ENCODE assay signal across 23 cellular contexts in genomic region chr10:78143576-78143975, GRCh38.
DNase-seq lines count a peak whose midpoint lies in the region; ATAC-seq, FAIRE-seq and TF ChIP-seq lines count a peak whose summit lies in the region.
"Had no signal": no experiment of that assay in that cellular context is flagged by ENCODE, and none has a peak within 500 bp of the region (broad histone marks: within the 10 kb centered on the region; RNA-seq: fewer than 3 reads in every experiment).

No MANE protein-coding gene starts in this region.

- 93% methylated on average over 3 of the region's 3 CpGs for WGBS in mesenchymal stem cell
- 94% methylated on average over 3 of the region's 3 CpGs for WGBS in hepatocyte (ENCODE audit: low lambda C conversion rate, missing lambda C conversion rate)

- H2BK120ac ChIP-seq in mesenchymal stem cell (ENCODE audit: low read depth, low read length): no peak overlapping the region

- H3K4me3 ChIP-seq in bronchial epithelial cell (ENCODE audit: low read depth, low read length) (no peak overlapping the region), mesenchymal stem cell (ENCODE audit: insufficient read depth in 1 of 2, low read depth in 1 of 2, low read length in 2 of 2) (no peak overlapping the region), hepatocyte (no peak overlapping the region)
- H3K4me3 ChIP-seq: BLaER1 treated with 17β-estradiol and CSF1 and Interleukin-3, amounts not matched to agents 10 nM and 100 nM had no signal

- H2AFZ ChIP-seq in mesenchymal stem cell (ENCODE audit: low read depth, low read length): no peak overlapping the region
- H2AFZ ChIP-seq in hepatocyte: no peak overlapping the region

- no peak for ATAC-seq in WTC11
- ATAC-seq in stimulated activated naive CD8-positive, alpha-beta T cell treated with anti-CD3 and anti-CD28 coated beads, Interleukin-15, Interleukin-2, amounts not matched to agents 100 U/mL and 50 U/mL, for 24 hours: no peak
- ATAC-seq: CD8-positive, alpha-beta T cell had no signal

- no peak overlapping the region for H3K14ac ChIP-seq in mesenchymal stem cell (ENCODE audit: low read length in 2 of 2)

- no peak overlapping the region for H3K18ac ChIP-seq in mesenchymal stem cell (ENCODE audit: low read depth in 1 of 2, low read length in 2 of 2)

- CTCF ChIA-PET in WTC11 (lab: Charles Lee): no interaction called here

- H2BK5ac ChIP-seq in mesenchymal stem cell (ENCODE audit: low read depth, low read length, poor library complexity, severe bottlenecking): no peak overlapping the region

- H3K36me3 Mint-ChIP-seq in WTC11: no peaks in the 10 kb centered on the region
- H3K36me3 Mint-ChIP-seq: CD8-positive, alpha-beta T cell had no signal

- H3K9ac ChIP-seq in mesenchymal stem cell (ENCODE audit: low read length): no peak overlapping the region
- H3K9ac ChIP-seq: BLaER1 treated with 17β-estradiol and CSF1 and Interleukin-3, amounts not matched to agents 10 nM and 100 nM had no signal

- H3K27me3 ChIP-seq in bronchial epithelial cell (ENCODE audit: control insufficient read depth, insufficient read depth, low read length) (peaks cover 4% of the 10 kb centered on the region), mesenchymal stem cell (ENCODE audit: control insufficient read depth in 1 of 2, insufficient read depth in 1 of 2, low read length in 2 of 2) (peaks cover 17 to 75% of the 10 kb centered on the region in 2 experiments), hepatocyte (no peaks in the 10 kb centered on the region)
- H3K27me3 ChIP-seq: BLaER1 treated with 17β-estradiol and CSF1 and Interleukin-3, amounts not matched to agents 10 nM and 100 nM had no signal

- H4K20me1 ChIP-seq in hepatocyte (ENCODE audit: insufficient read depth, poor library complexity, severe bottlenecking): no peaks in the 10 kb centered on the region
- H4K20me1 ChIP-seq: BLaER1 treated with 17β-estradiol and CSF1 and Interleukin-3, amounts not matched to agents 10 nM and 100 nM had no signal

- H3K23ac ChIP-seq in mesenchymal stem cell (ENCODE audit: low read length in 2 of 2): no peak overlapping the region

- no peak overlapping the region for H4K91ac ChIP-seq in mesenchymal stem cell (ENCODE audit: low read length)

- H3K4me1 ChIP-seq in mesenchymal stem cell (ENCODE audit: control insufficient read depth, insufficient read depth, low read depth, low read length): no peaks in the 10 kb centered on the region
- peaks cover 8% of the 10 kb centered on the region for H3K4me1 ChIP-seq in hepatocyte (ENCODE audit: insufficient read depth)

- H3K9me3 Mint-ChIP-seq in WTC11: peaks cover 32% of the 10 kb centered on the region
- H3K9me3 Mint-ChIP-seq: CD4-positive, alpha-beta T cell; CD8-positive, alpha-beta T cell had no signal

- no peaks in the 10 kb centered on the region for H3K36me3 ChIP-seq in bronchial epithelial cell (ENCODE audit: control insufficient read depth, insufficient read depth, low read length)
- H3K36me3 ChIP-seq in mesenchymal stem cell (ENCODE audit: control insufficient read depth in 1 of 2, insufficient read depth in 2 of 2, low read depth in 1 of 2, low read length in 2 of 2): peaks cover 0 to 2% of the 10 kb centered on the region in 2 experiments
- H3K36me3 ChIP-seq in hepatocyte (replicated peaks; ENCODE audit: insufficient read depth, low read depth): no peaks in the 10 kb centered on the region
- H3K36me3 ChIP-seq: BLaER1 treated with 17β-estradiol and CSF1 and Interleukin-3, amounts not matched to agents 10 nM and 100 nM had no signal

- H3K79me1 ChIP-seq in mesenchymal stem cell (replicated peaks; ENCODE audit: low read length, poor library complexity, severe bottlenecking): no peaks in the 10 kb centered on the region

- H3K4ac ChIP-seq in mesenchymal stem cell (ENCODE audit: low read depth in 1 of 2, low read length in 2 of 2): no peak overlapping the region

- H3K4me1 Mint-ChIP-seq in WTC11: peaks cover 6% of the 10 kb centered on the region; the same call in 1 of the 2 replicates
- H3K4me1 Mint-ChIP-seq: B cell had no signal

- H2BK12ac ChIP-seq in mesenchymal stem cell (ENCODE audit: low read length in 2 of 2): no peak overlapping the region

- no peak overlapping the region for H3K4me3 Mint-ChIP-seq in WTC11
- H3K4me3 Mint-ChIP-seq: B cell; CD4-positive, alpha-beta T cell; CD8-positive, alpha-beta T cell had no signal

- FAIRE-seq in bronchial epithelial cell (lab: Jason Lieb, UNC) (peak; percentile 47), urothelium cell line (lab: Jason Lieb, UNC) (peak; percentile 85)
- FAIRE-seq: A204.1, G401.6, GM12891, GM19239 had no signal

- H3K4me2 ChIP-seq in mesenchymal stem cell (ENCODE audit: low read length, poor library complexity, severe bottlenecking) (no peak overlapping the region), hepatocyte (no peak overlapping the region)
- H3K4me2 ChIP-seq: BLaER1 treated with 17β-estradiol and CSF1 and Interleukin-3, amounts not matched to agents 10 nM and 100 nM had no signal

- no peak overlapping the region for H2BK15ac ChIP-seq in mesenchymal stem cell (ENCODE audit: low read depth, poor library complexity, severe bottlenecking)

- DNase-seq in WTC11 (ENCODE audit: low spot score) (no peak), bronchial epithelial cell (ENCODE audit: low read depth) (no peak), mesenchymal stem cell (no peak), urothelium cell line (ENCODE audit: low spot score) (no peak), NCI-H146 (lab: John Stamatoyannopoulos, UW) (no peak), hepatocyte (ENCODE audit: low spot score) (no peak), Ammon's horn (ENCODE audit: low spot score) (no peak)
- DNase-seq in stimulated activated naive CD8-positive, alpha-beta T cell treated with anti-CD3 and anti-CD28 coated beads, Interleukin-15, Interleukin-2, amounts not matched to agents 100 U/mL and 50 U/mL, for 24 hours: no peak
- DNase-seq: 8988T; ACHN; Caco-2; Calu3; CD4-positive, alpha-beta T cell; CD8-positive, alpha-beta T cell; DMS79 treated with DMSO at 0.1 percent for 48 hours; GF-D8 had no signal

- H4K8ac ChIP-seq in mesenchymal stem cell (ENCODE audit: low read length): peak overlapping the region; percentile 19

- no peaks in the 10 kb centered on the region for H3K79me2 ChIP-seq in hepatocyte

- TF ChIP-seq CTCF in WTC11 (IDR thresholded peaks at IDR 0.05) (no peak), bronchial epithelial cell (IDR thresholded peaks at IDR 0.05; ENCODE audit: insufficient read depth, low read length, severe bottlenecking) (no peak), hepatocyte (IDR thresholded peaks at IDR 0.05; ENCODE audit: poor library complexity) (no peak)

- no peaks in the 10 kb centered on the region for H3K9me3 ChIP-seq in mesenchymal stem cell (ENCODE audit: control insufficient read depth, low read length)
- no peaks in the 10 kb centered on the region for H3K9me3 ChIP-seq in hepatocyte (ENCODE audit: low read depth)
- H3K9me3 ChIP-seq: Caco-2 had no signal

- H3K9me2 ChIP-seq in hepatocyte (replicated peaks; ENCODE audit: insufficient read depth): no peaks in the 10 kb centered on the region

- H3K27ac ChIP-seq in mesenchymal stem cell (ENCODE audit: low read length, poor library complexity, severe bottlenecking) (no peak overlapping the region), hepatocyte (no peak overlapping the region)
- H3K27ac ChIP-seq: BLaER1 treated with 17β-estradiol and CSF1 and Interleukin-3, amounts not matched to agents 10 nM and 100 nM; C4-2B had no signal

- POLR2A ChIA-PET in WTC11 (lab: Charles Lee): no interaction called here

- peaks cover 21% of the 10 kb centered on the region for H3K27me3 Mint-ChIP-seq in WTC11 (ENCODE audit: low read depth)

- no peak overlapping the region for H3K27ac Mint-ChIP-seq in WTC11
- H3K27ac Mint-ChIP-seq: B cell; CD4-positive, alpha-beta T cell; CD8-positive, alpha-beta T cell had no signal

- H2AK5ac ChIP-seq in mesenchymal stem cell (ENCODE audit: low read length, severe bottlenecking): no peak overlapping the region

TF ChIP-seq in WTC11, 78 proteins besides CTCF, POLR2A, EP300 and RAD21:
- TF ChIP-seq, protein P1, sequence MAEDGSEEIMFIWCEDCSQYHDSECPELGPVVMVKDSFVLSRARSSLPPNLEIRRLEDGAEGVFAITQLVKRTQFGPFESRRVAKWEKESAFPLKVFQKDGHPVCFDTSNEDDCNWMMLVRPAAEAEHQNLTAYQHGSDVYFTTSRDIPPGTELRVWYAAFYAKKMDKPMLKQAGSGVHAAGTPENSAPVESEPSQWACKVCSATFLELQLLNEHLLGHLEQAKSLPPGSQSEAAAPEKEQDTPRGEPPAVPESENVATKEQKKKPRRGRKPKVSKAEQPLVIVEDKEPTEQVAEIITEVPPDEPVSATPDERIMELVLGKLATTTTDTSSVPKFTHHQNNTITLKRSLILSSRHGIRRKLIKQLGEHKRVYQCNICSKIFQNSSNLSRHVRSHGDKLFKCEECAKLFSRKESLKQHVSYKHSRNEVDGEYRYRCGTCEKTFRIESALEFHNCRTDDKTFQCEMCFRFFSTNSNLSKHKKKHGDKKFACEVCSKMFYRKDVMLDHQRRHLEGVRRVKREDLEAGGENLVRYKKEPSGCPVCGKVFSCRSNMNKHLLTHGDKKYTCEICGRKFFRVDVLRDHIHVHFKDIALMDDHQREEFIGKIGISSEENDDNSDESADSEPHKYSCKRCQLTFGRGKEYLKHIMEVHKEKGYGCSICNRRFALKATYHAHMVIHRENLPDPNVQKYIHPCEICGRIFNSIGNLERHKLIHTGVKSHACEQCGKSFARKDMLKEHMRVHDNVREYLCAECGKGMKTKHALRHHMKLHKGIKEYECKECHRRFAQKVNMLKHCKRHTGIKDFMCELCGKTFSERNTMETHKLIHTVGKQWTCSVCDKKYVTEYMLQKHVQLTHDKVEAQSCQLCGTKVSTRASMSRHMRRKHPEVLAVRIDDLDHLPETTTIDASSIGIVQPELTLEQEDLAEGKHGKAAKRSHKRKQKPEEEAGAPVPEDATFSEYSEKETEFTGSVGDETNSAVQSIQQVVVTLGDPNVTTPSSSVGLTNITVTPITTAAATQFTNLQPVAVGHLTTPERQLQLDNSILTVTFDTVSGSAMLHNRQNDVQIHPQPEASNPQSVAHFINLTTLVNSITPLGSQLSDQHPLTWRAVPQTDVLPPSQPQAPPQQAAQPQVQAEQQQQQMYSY (CRISPR knock-in tag; IDR thresholded peaks at IDR 0.05): peak; percentile 63; the same call in 1 of the 2 replicates
- no peak for TF ChIP-seq ZNF263 (CRISPR knock-in tag; IDR thresholded peaks at IDR 0.05; ENCODE audit: low read depth)
TF ChIP-seq in WTC11: peak in this region for 1.
